8 cellular contexts compared by ENCODE assay signal in genomic region chr1:16960560-16961296, GRCh38. TPM values are rescaled to one million over a fixed set of nuclear protein-coding genes. Genes with fewer than 3 reads are reported as not detected.
DNase-seq lines count a peak whose midpoint lies in the region; ATAC-seq and TF ChIP-seq lines count a peak whose summit lies in the region.

No MANE protein-coding gene starts in this region.

- H3K9me3 ChIP-seq in NT2/D1 (ENCODE audit: insufficient read depth, low read length), result no peaks in the 10 kb centered on the region

- peak; percentile 89 for TF ChIP-seq CTCF in GM10266 (IDR thresholded peaks at IDR 0.05; ENCODE audit: control insufficient read depth, insufficient read depth, low read depth, missing control alignments)

- DNase-seq in GM10266 (ENCODE audit: extremely low spot score) (peak; percentile 84), NT2/D1 (ENCODE audit: low read depth, low spot score) (peak; percentile 75), fibroblast of peridontal ligament (ENCODE audit: extremely low read depth) (peak; percentile 64), NK-92 (lab: John Stamatoyannopoulos, UW; ENCODE audit: unreplicated experiment) (no peak)
- peak; percentile 87 for DNase-seq in activated T-cell treated with anti-CD3 and anti-CD28 coated beads, Interleukin-2, amount 50 U/mL, for 24 hours
- DNase-seq in natural killer cell treated with Interleukin-12 subunit alpha and Interleukin-12 subunit beta and Interleukin-15 and Interleukin-18, amount 100 ng/mL, for 72 hours (ENCODE audit: low spot score), result peak; percentile 88
- DNase-seq in stimulated activated naive CD4-positive, alpha-beta T cell treated with Interleukin-2 at 50 U/mL for 16 hours (lab: John Stamatoyannopoulos, UW), result peak; percentile 76

- H3K9ac ChIP-seq in NT2/D1 (ENCODE audit: insufficient read length, low read depth), result peak overlapping the region; percentile 67

- peak; percentile 53 for ATAC-seq in HG02973 (IDR thresholded peaks at IDR 0.05; ENCODE audit: unreplicated experiment)
- ATAC-seq in natural killer cell treated with Interleukin-12 subunit alpha and Interleukin-12 subunit beta and Interleukin-15 and Interleukin-18, amount 100 ng/mL, for 72 hours, result peak; percentile 94

- H3K27ac Mint-ChIP-seq in activated T-cell treated with anti-CD3 and anti-CD28 coated beads, Interleukin-2, amount 50 U/mL, for 24 hours, result peak overlapping the region; percentile 75
- peak overlapping the region in 1 of 2 donors; percentile 73 for H3K27ac Mint-ChIP-seq in natural killer cell treated with Interleukin-12 subunit alpha and Interleukin-12 subunit beta and Interleukin-15 and Interleukin-18, amount 100 ng/mL, for 72 hours

- no peaks in the 10 kb centered on the region for H3K27me3 Mint-ChIP-seq in activated T-cell treated with anti-CD3 and anti-CD28 coated beads, Interleukin-2, amount 50 U/mL, for 24 hours
- H3K27me3 Mint-ChIP-seq in natural killer cell treated with Interleukin-12 subunit alpha and Interleukin-12 subunit beta and Interleukin-15 and Interleukin-18, amount 100 ng/mL, for 72 hours, result no peaks in the 10 kb centered on the region

- H3K4me1 Mint-ChIP-seq in activated T-cell treated with anti-CD3 and anti-CD28 coated beads, Interleukin-2, amount 50 U/mL, for 24 hours (ENCODE audit: low read depth), result peaks cover 18% of the 10 kb centered on the region
- peaks cover 0 to 15% of the 10 kb centered on the region in 2 donors for H3K4me1 Mint-ChIP-seq in natural killer cell treated with Interleukin-12 subunit alpha and Interleukin-12 subunit beta and Interleukin-15 and Interleukin-18, amount 100 ng/mL, for 72 hours (ENCODE audit: low read depth in 2 of 2)

- peak overlapping the region; percentile 37 for H3K4me3 ChIP-seq in NT2/D1 (ENCODE audit: insufficient read length, low read depth)

- no peaks in the 10 kb centered on the region for H3K4me1 ChIP-seq in NT2/D1 (ENCODE audit: insufficient read depth, insufficient read length)

- H3K36me3 ChIP-seq in NT2/D1 (ENCODE audit: insufficient read depth, insufficient read length, low read length), result peaks cover 9% of the 10 kb centered on the region

- no peaks in the 10 kb centered on the region for H3K9me3 Mint-ChIP-seq in activated T-cell treated with anti-CD3 and anti-CD28 coated beads, Interleukin-2, amount 50 U/mL, for 24 hours
- no peaks in the 10 kb centered on the region for H3K9me3 Mint-ChIP-seq in natural killer cell treated with Interleukin-12 subunit alpha and Interleukin-12 subunit beta and Interleukin-15 and Interleukin-18, amount 100 ng/mL, for 72 hours

- peak overlapping the region; percentile 72 for H3K4me3 Mint-ChIP-seq in activated T-cell treated with anti-CD3 and anti-CD28 coated beads, Interleukin-2, amount 50 U/mL, for 24 hours
- peak overlapping the region; percentile 77 for H3K4me3 Mint-ChIP-seq in natural killer cell treated with Interleukin-12 subunit alpha and Interleukin-12 subunit beta and Interleukin-15 and Interleukin-18, amount 100 ng/mL, for 72 hours

- no peaks in the 10 kb centered on the region for H3K27me3 ChIP-seq in NT2/D1 (ENCODE audit: insufficient read depth, insufficient read length)

- H3K36me3 Mint-ChIP-seq in activated T-cell treated with anti-CD3 and anti-CD28 coated beads, Interleukin-2, amount 50 U/mL, for 24 hours (ENCODE audit: low read depth), result peaks cover 13% of the 10 kb centered on the region
- H3K36me3 Mint-ChIP-seq in natural killer cell treated with Interleukin-12 subunit alpha and Interleukin-12 subunit beta and Interleukin-15 and Interleukin-18, amount 100 ng/mL, for 72 hours, result no peaks in the 10 kb centered on the region

RNA-seq across cellular contexts. Expression of gene MFAP2, which starts 19.7 kb away (rescaled TPM):
- not detected for total RNA-seq in natural killer cell treated with Interleukin-12 subunit alpha and Interleukin-12 subunit beta and Interleukin-15 and Interleukin-18, amount 100 ng/mL, for 72 hours

RNA-seq across cellular contexts. Expression of gene CROCC, which starts 39.0 kb away (rescaled TPM):
- total RNA-seq in natural killer cell treated with Interleukin-12 subunit alpha and Interleukin-12 subunit beta and Interleukin-15 and Interleukin-18, amount 100 ng/mL, for 72 hours, result 10 to 100 TPM; 21.0 to 29.3 TPM

RNA-seq across cellular contexts. Expression of gene ATP13A2, which starts 51.0 kb away (rescaled TPM):
- 10 to 100 TPM; 68.0 to 88.3 TPM for total RNA-seq in natural killer cell treated with Interleukin-12 subunit alpha and Interleukin-12 subunit beta and Interleukin-15 and Interleukin-18, amount 100 ng/mL, for 72 hours
